Comparison of ENCODE assay signal across 1 cellular context in the genomic region with DNA sequence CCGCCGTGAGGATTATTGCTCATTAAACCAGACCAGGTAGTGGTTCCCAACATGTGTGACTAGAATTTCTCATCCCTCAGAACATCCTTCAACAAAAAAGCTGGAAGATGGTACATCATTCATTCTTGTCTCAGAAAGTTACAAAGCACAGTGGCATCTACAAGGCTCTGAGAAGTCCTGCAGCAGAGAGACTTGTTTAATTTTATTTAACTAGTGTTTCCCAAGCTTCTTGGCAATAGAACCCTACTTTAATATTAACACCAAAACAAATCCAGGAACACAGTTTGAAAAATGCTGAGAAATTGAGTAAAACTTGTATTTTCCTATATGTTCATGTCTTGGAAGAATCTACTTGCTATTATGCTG.
TF ChIP-seq lines count a peak whose summit lies in the region.

No MANE protein-coding gene starts in this region.

TF ChIP-seq in K562, 482 proteins besides CTCF, POLR2A, EP300 and RAD21:
- TF ChIP-seq GABPB2 (CRISPR knock-in tag; conservative IDR thresholded peaks at IDR 0.05) (no peak), BRD9 (IDR thresholded peaks at IDR 0.05; ENCODE audit: low read depth, partially characterized antibody) (no peak), SMAD1 (IDR thresholded peaks at IDR 0.05; ENCODE audit: low read depth, low read length, partially characterized antibody) (no peak), ZNF239 (CRISPR knock-in tag; IDR thresholded peaks at IDR 0.05) (peak; percentile 92), HMGN3 (IDR thresholded peaks at IDR 0.05; ENCODE audit: borderline replicate concordance, extremely low read depth, insufficient read length, low read depth, low read length) (no peak), COPS2 (conservative IDR thresholded peaks at IDR 0.05) (no peak), HNRNPUL1 (IDR thresholded peaks at IDR 0.05; ENCODE audit: low read length) (no peak)
